14 cellular contexts compared by ENCODE assay signal in genomic region chr3:25386686-25387271, GRCh38. TPM values are rescaled to one million over a fixed set of nuclear protein-coding genes. Genes with fewer than 3 reads are reported as not detected.
"Had no signal": no experiment of that assay in that cellular context is flagged by ENCODE, and none has a peak within 500 bp of the region (broad histone marks: within the 10 kb centered on the region; RNA-seq: fewer than 3 reads in every experiment).

No MANE protein-coding gene starts in this region.

- DNase-seq: activated CD4-positive, CD25-positive, alpha-beta regulatory T cell treated with anti-CD3 and anti-CD28 coated beads, Interleukin-2, amount 50 U/mL, for 72 hours; activated naive CD8-positive, alpha-beta T cell treated with anti-CD3 and anti-CD28 coated beads for 36 hours; effector memory CD4-positive, alpha-beta T cell; kidney glomerular epithelial cell; mesenchymal stem cell; natural killer cell; right cardiac atrium; small intestine; stimulated activated naive CD8-positive, alpha-beta T cell treated with anti-CD3 and anti-CD28 coated beads, Interleukin-15, amount 100 ng/mL, for 72 hours; T-helper 9 cell had no signal

- ATAC-seq: natural killer cell; stimulated activated naive CD8-positive, alpha-beta T cell treated with anti-CD3 and anti-CD28 coated beads, Interleukin-15, amount 100 ng/mL, for 72 hours had no signal

- H3K36me3 ChIP-seq: thoracic aorta had no signal

- H3K4me3 ChIP-seq: thoracic aorta had no signal

- H3K27ac ChIP-seq: epithelial cell of prostate, thoracic aorta had no signal

- H3K9me3 ChIP-seq: thoracic aorta had no signal

RNA-seq across cellular contexts. Expression of gene RARB, which starts 41.3 kb away (rescaled TPM):
- total RNA-seq: activated CD8-positive, alpha-beta memory T cell treated with anti-CD3 and anti-CD28 coated beads for 36 hours; activated naive CD8-positive, alpha-beta T cell treated with anti-CD3 and anti-CD28 coated beads for 36 hours; activated T-helper 1 cell treated with anti-CD3 and anti-CD28 coated beads, Interleukin-12 subunit alpha, Interleukin-12 subunit beta, Interleukin-2, Interleukin-4 antibody, amounts not matched to agents 30 ng/mL and 10 ng/mL and 1 ng/mL, durations not matched to agents 14 hours and 24 hours and 36 hours; natural killer cell had no signal
